15 cellular contexts compared by ENCODE assay signal in the genomic region with DNA sequence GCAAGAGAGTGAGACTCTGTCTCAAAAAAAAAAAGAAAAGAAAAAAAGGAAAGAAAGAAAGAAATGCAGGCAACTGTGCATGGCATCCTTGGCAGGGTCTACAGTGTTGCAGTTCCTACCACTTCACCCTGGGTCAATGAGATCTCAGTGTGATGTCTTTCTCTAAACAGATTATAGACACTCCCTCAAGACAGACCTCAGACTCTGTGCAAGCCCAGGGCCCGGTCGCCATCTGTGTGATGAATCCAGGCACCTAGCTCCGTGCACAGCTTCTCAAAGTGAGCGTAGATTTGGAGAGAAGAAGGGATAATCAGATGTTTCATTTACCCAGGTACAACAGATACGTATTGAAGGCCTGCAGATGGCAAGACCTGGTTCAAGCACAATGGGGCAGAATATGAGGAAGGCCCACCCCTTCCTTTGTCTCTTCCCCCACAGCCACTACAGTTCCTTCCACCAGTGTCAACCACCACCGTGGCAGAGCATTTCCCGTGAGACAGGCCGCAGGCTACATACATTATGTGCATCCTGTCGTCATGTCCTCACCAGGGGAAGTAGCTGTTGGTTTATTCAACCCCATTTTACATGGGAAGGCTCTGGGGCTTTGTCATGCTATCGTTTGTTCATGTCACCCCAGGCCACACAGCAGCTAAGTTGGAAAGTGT.
DNase-seq lines count a peak whose midpoint lies in the region; ATAC-seq, FAIRE-seq and TF ChIP-seq lines count a peak whose summit lies in the region.
"Had no signal": no experiment of that assay in that cellular context is flagged by ENCODE, and none has a peak within 500 bp of the region (broad histone marks: within the 10 kb centered on the region; RNA-seq: fewer than 3 reads in every experiment).

No MANE protein-coding gene starts in this region.

- POLR2A ChIA-PET in activated CD4-positive, alpha-beta T cell treated with anti-CD3 and anti-CD28 coated beads for 36 hours (lab: Charles Lee): interaction anchor here (0.6 kb wide), 1 partner anchor 43 kb away, joined by 3 read pairs; no protein-coding TSS in a partner anchor

- TF ChIP-seq POLR2A in erythroblast (IDR thresholded peaks at IDR 0.05; ENCODE audit: low read length): no peak

- no peaks in the 10 kb centered on the region for H3K27me3 Mint-ChIP-seq in activated CD4-positive, alpha-beta T cell treated with anti-CD3 and anti-CD28 coated beads for 36 hours
- no peaks in the 10 kb centered on the region for H3K27me3 Mint-ChIP-seq in T-helper 1 cell treated with Interleukin-12 subunit alpha and Interleukin-12 subunit beta and Interleukin-4 antibody, amounts not matched to agents 30 μg/mL and 1 μg/mL, for 36 hours (ENCODE audit: low read depth)
- no peaks in the 10 kb centered on the region for H3K27me3 Mint-ChIP-seq in activated naive CD4-positive, alpha-beta T cell treated with anti-CD3 and anti-CD28 coated beads, Interleukin-2, amount 10 ng/mL, durations not matched to agents 7 days and 5 days

- intact Hi-C loops in activated CD4-positive, alpha-beta T cell treated with anti-CD3 and anti-CD28 coated beads for 36 hours (cut with DNase I, micrococcal nuclease): no loop called here

- peaks cover 18% of the 10 kb centered on the region for H3K4me1 Mint-ChIP-seq in activated CD4-positive, alpha-beta T cell treated with anti-CD3 and anti-CD28 coated beads for 36 hours
- H3K4me1 Mint-ChIP-seq in T-helper 1 cell treated with Interleukin-12 subunit alpha and Interleukin-12 subunit beta and Interleukin-4 antibody, amounts not matched to agents 30 μg/mL and 1 μg/mL, for 36 hours (ENCODE audit: low read depth): peaks cover 15% of the 10 kb centered on the region
- peaks cover 15% of the 10 kb centered on the region for H3K4me1 Mint-ChIP-seq in activated naive CD4-positive, alpha-beta T cell treated with anti-CD3 and anti-CD28 coated beads, Interleukin-2, amount 10 ng/mL, durations not matched to agents 7 days and 5 days

- H3K36me3 Mint-ChIP-seq in activated CD4-positive, alpha-beta T cell treated with anti-CD3 and anti-CD28 coated beads for 36 hours (ENCODE audit: low read depth): no peaks in the 10 kb centered on the region
- H3K36me3 Mint-ChIP-seq in T-helper 1 cell treated with Interleukin-12 subunit alpha and Interleukin-12 subunit beta and Interleukin-4 antibody, amounts not matched to agents 30 μg/mL and 1 μg/mL, for 36 hours (ENCODE audit: low read depth): no peaks in the 10 kb centered on the region
- H3K36me3 Mint-ChIP-seq in activated naive CD4-positive, alpha-beta T cell treated with anti-CD3 and anti-CD28 coated beads, Interleukin-2, amount 10 ng/mL, durations not matched to agents 7 days and 5 days: no peaks in the 10 kb centered on the region

- ATAC-seq in activated CD4-positive, alpha-beta T cell treated with anti-CD3 and anti-CD28 coated beads for 36 hours: no peak

- DNase-seq in activated CD4-positive, alpha-beta T cell treated with anti-CD3 and anti-CD28 coated beads for 36 hours: peak; percentile 24
- DNase-seq in activated CD4-positive, alpha-beta T cell treated with anti-CD3 and anti-CD28 coated beads for 1 hour: no peak
- peak; percentile 50 for DNase-seq in activated naive CD4-positive, alpha-beta T cell treated with anti-CD3 and anti-CD28 coated beads, Interleukin-2, amount 10 ng/mL, durations not matched to agents 7 days and 5 days
- DNase-seq in stimulated activated CD8-positive, alpha-beta memory T cell treated with anti-CD3 and anti-CD28 coated beads, Interleukin-4, amount 100 ng/mL, for 1 hour (ENCODE audit: low read depth in 2 of 2, low spot score in 1 of 2): peak; percentile 34 to 36
- DNase-seq in RCC 7860 (ENCODE audit: low spot score) (no peak), NCI-H187 treated with DMSO at 0.1 percent for 48 hours (lab: John Stamatoyannopoulos, UW) (no peak), erythroblast (lab: John Stamatoyannopoulos, UW) (no peak)
- DNase-seq: activated CD4-positive, CD25-positive, alpha-beta regulatory T cell; Caco-2; GF-D8; PC-9; stimulated activated CD4-positive, alpha-beta T cell treated with anti-CD3 and anti-CD28 coated beads, Interleukin-1b, Interleukin-23, amount 100 ng/mL, for 48 hours had no signal

- CTCF ChIA-PET in activated CD4-positive, alpha-beta T cell treated with anti-CD3 and anti-CD28 coated beads for 36 hours (lab: Charles Lee): no interaction called here
- CTCF ChIA-PET in activated naive CD4-positive, alpha-beta T cell treated with anti-CD3 and anti-CD28 coated beads, Interleukin-2, amount 10 ng/mL, durations not matched to agents 7 days and 5 days (lab: Charles Lee): no interaction called here

- no peaks in the 10 kb centered on the region for H3K9me3 Mint-ChIP-seq in activated CD4-positive, alpha-beta T cell treated with anti-CD3 and anti-CD28 coated beads for 36 hours (ENCODE audit: low read depth)
- peaks cover 3% of the 10 kb centered on the region for H3K9me3 Mint-ChIP-seq in T-helper 1 cell treated with Interleukin-12 subunit alpha and Interleukin-12 subunit beta and Interleukin-4 antibody, amounts not matched to agents 30 μg/mL and 1 μg/mL, for 36 hours
- H3K9me3 Mint-ChIP-seq in activated naive CD4-positive, alpha-beta T cell treated with anti-CD3 and anti-CD28 coated beads, Interleukin-2, amount 10 ng/mL, durations not matched to agents 7 days and 5 days: peaks cover 4% of the 10 kb centered on the region

- H3K4me3 Mint-ChIP-seq in activated CD4-positive, alpha-beta T cell treated with anti-CD3 and anti-CD28 coated beads for 36 hours: no peak overlapping the region
- no peak overlapping the region for H3K4me3 Mint-ChIP-seq in T-helper 1 cell treated with Interleukin-12 subunit alpha and Interleukin-12 subunit beta and Interleukin-4 antibody, amounts not matched to agents 30 μg/mL and 1 μg/mL, for 36 hours
- no peak overlapping the region for H3K4me3 Mint-ChIP-seq in activated naive CD4-positive, alpha-beta T cell treated with anti-CD3 and anti-CD28 coated beads, Interleukin-2, amount 10 ng/mL, durations not matched to agents 7 days and 5 days

- H3K27ac Mint-ChIP-seq in activated CD4-positive, alpha-beta T cell treated with anti-CD3 and anti-CD28 coated beads for 36 hours: no peak overlapping the region
- H3K27ac Mint-ChIP-seq in T-helper 1 cell treated with Interleukin-12 subunit alpha and Interleukin-12 subunit beta and Interleukin-4 antibody, amounts not matched to agents 30 μg/mL and 1 μg/mL, for 36 hours: peak overlapping the region; percentile 57
- H3K27ac Mint-ChIP-seq in activated naive CD4-positive, alpha-beta T cell treated with anti-CD3 and anti-CD28 coated beads, Interleukin-2, amount 10 ng/mL, durations not matched to agents 7 days and 5 days: peak overlapping the region; percentile 46

- FAIRE-seq in RCC 7860 (lab: Jason Lieb, UNC): no peak
- FAIRE-seq: A204.1, GM18507 had no signal

Comparison
In these comparisons a context has a peak if more than half of its experiments do, and no peak if none do; other contexts are left out.
1. DNase-seq: peak in activated CD4-positive, alpha-beta T cell treated with anti-CD3 and anti-CD28 coated beads for 36 hours (single experiment), activated naive CD4-positive, alpha-beta T cell treated with anti-CD3 and anti-CD28 coated beads, Interleukin-2, amount 10 ng/mL, durations not matched to agents 7 days and 5 days (single experiment) and stimulated activated CD8-positive, alpha-beta memory T cell treated with anti-CD3 and anti-CD28 coated beads, Interleukin-4, amount 100 ng/mL, for 1 hour (2 of 2); none in activated CD4-positive, alpha-beta T cell treated with anti-CD3 and anti-CD28 coated beads for 1 hour (single experiment), RCC 7860 (single experiment), NCI-H187 treated with DMSO at 0.1 percent for 48 hours (single experiment) and erythroblast (0 of 2).